In the genomic region with DNA sequence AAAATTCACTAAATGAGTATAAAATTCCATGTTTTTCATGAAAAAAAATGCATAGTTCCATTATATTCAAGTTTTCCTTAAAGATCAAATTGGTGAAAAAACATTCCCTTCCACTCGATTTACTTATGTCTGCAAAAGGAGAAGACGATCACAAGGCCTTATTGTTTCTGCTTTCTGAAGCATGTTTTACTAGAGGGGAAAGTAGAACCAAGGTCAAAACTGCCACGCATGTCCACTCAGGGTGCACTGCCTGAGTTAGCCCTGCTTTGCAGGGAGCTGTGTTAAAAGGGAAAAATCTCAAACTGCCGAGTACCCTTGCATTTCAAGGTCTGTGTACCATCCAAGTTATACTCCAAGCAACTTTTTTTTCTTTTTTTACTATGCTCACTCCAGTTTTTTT, we compare ENCODE assay signal across 15 cellular contexts. TPM values are rescaled to one million over a fixed set of nuclear protein-coding genes. Genes with fewer than 3 reads are reported as not detected.
DNase-seq lines count a peak whose midpoint lies in the region; ATAC-seq and TF ChIP-seq lines count a peak whose summit lies in the region.
"Had no signal": no experiment of that assay in that cellular context is flagged by ENCODE, and none has a peak within 500 bp of the region (broad histone marks: within the 10 kb centered on the region; RNA-seq: fewer than 3 reads in every experiment).

No MANE protein-coding gene starts in this region.

- ATAC-seq in HG03135 (IDR thresholded peaks at IDR 0.05; ENCODE audit: unreplicated experiment) = no peak

- DNase-seq in astrocyte of the hippocampus (ENCODE audit: low read depth, low spot score) (peak; percentile 14), kidney tubule cell (ENCODE audit: low spot score) (peak; percentile 11), testis (peak; percentile 55)
- no peak for DNase-seq in activated naive CD4-positive, alpha-beta T cell treated with anti-CD3 and anti-CD28 coated beads for 36 hours
- no peak for DNase-seq in stimulated activated CD4-positive, alpha-beta T cell treated with anti-CD3 and anti-CD28 coated beads, Interleukin-4, amount 100 ng/mL, for 4 hours
- no peak for DNase-seq in activated naive CD4-positive, alpha-beta T cell treated with Interleukin-2 at 50 U/mL for 16 hours
- DNase-seq: ACHN; AML-193; CD4-positive, alpha-beta T cell; DMS79 treated with DMSO at 0.1 percent for 48 hours; GF-D8; GM23248 had no signal

- no peak for TF ChIP-seq POLR2A in testis (IDR thresholded peaks at IDR 0.05)

- H3K9me3 ChIP-seq in testis = no peaks in the 10 kb centered on the region
- H3K9me3 ChIP-seq: HAP-1 had no signal

- H3K27ac ChIP-seq in testis = no peak overlapping the region
- H3K27ac ChIP-seq: C4-2B, GM23248 had no signal

- no peaks in the 10 kb centered on the region for H3K4me1 Mint-ChIP-seq in activated naive CD4-positive, alpha-beta T cell treated with anti-CD3 and anti-CD28 coated beads for 36 hours (ENCODE audit: low read depth)

- H3K9me3 Mint-ChIP-seq in activated naive CD4-positive, alpha-beta T cell treated with anti-CD3 and anti-CD28 coated beads for 36 hours = no peaks in the 10 kb centered on the region
- H3K9me3 Mint-ChIP-seq: CD4-positive, alpha-beta T cell had no signal

- no peak overlapping the region for H3K4me3 ChIP-seq in testis
- H3K4me3 ChIP-seq: GM23248, HAP-1 had no signal

- WGBS in testis, 2 donors = 37 to 60% methylated on average over 4 of the region's 4 CpGs

- H3K27ac Mint-ChIP-seq in activated naive CD4-positive, alpha-beta T cell treated with anti-CD3 and anti-CD28 coated beads for 36 hours = no peak overlapping the region
- H3K27ac Mint-ChIP-seq: CD4-positive, alpha-beta T cell had no signal

- H3K4me1 ChIP-seq in testis = no peaks in the 10 kb centered on the region

- CTCF ChIA-PET in activated naive CD4-positive, alpha-beta T cell treated with anti-CD3 and anti-CD28 coated beads for 36 hours (lab: Charles Lee) = no interaction called here

- peaks cover 9% of the 10 kb centered on the region for H3K36me3 Mint-ChIP-seq in activated naive CD4-positive, alpha-beta T cell treated with anti-CD3 and anti-CD28 coated beads for 36 hours (ENCODE audit: low read depth)

- no peaks in the 10 kb centered on the region for H3K27me3 ChIP-seq in testis

- H3K36me3 ChIP-seq in testis (ENCODE audit: low read depth, missing control alignments) = no peaks in the 10 kb centered on the region
- H3K36me3 ChIP-seq: HAP-1 had no signal

- no peak overlapping the region for H3K4me3 Mint-ChIP-seq in activated naive CD4-positive, alpha-beta T cell treated with anti-CD3 and anti-CD28 coated beads for 36 hours
- H3K4me3 Mint-ChIP-seq: CD4-positive, alpha-beta T cell had no signal

- peaks cover 2% of the 10 kb centered on the region for H3K27me3 Mint-ChIP-seq in activated naive CD4-positive, alpha-beta T cell treated with anti-CD3 and anti-CD28 coated beads for 36 hours (ENCODE audit: low read depth)
- H3K27me3 Mint-ChIP-seq: CD4-positive, alpha-beta T cell had no signal

- intact Hi-C loops in testis (cut with DNase I; ENCODE audit: low total_unique reads) = no loop called here
- intact Hi-C loops in activated naive CD4-positive, alpha-beta T cell treated with anti-CD3 and anti-CD28 coated beads for 36 hours (cut with micrococcal nuclease) = no loop called here

- TF ChIP-seq CTCF in testis (IDR thresholded peaks at IDR 0.05) = no peak

RNA-seq across cellular contexts. Expression of a gene that starts 57.2 kb away (rescaled TPM):
- total RNA-seq in testis = 10 to 100 TPM; 65.2 to 81.6 TPM
- polyA plus RNA-seq in testis (ENCODE audit: insufficient read depth, low read depth, low replicate concordance) = 31.2 TPM
- total RNA-seq in activated naive CD4-positive, alpha-beta T cell treated with anti-CD3 and anti-CD28 coated beads for 36 hours = 10 to 100 TPM; 25.0 to 32.6 TPM

RNA-seq across cellular contexts. Expression of a gene that starts 57.3 kb away (rescaled TPM):
- total RNA-seq in testis = 10 to 100 TPM; 23.0 to 25.4 TPM
- 14.5 TPM for polyA plus RNA-seq in testis (ENCODE audit: insufficient read depth, low read depth, low replicate concordance)
- total RNA-seq in activated naive CD4-positive, alpha-beta T cell treated with anti-CD3 and anti-CD28 coated beads for 36 hours = 10 to 100 TPM; 17.8 to 20.8 TPM

Comparison
In these comparisons a context has a peak if more than half of its experiments do, and no peak if none do; other contexts are left out.
1. DNase-seq: peak in astrocyte of the hippocampus (single experiment), kidney tubule cell (single experiment) and testis (single experiment); none in activated naive CD4-positive, alpha-beta T cell treated with anti-CD3 and anti-CD28 coated beads for 36 hours (single experiment), stimulated activated CD4-positive, alpha-beta T cell treated with anti-CD3 and anti-CD28 coated beads, Interleukin-4, amount 100 ng/mL, for 4 hours (0 of 2) and activated naive CD4-positive, alpha-beta T cell treated with Interleukin-2 at 50 U/mL for 16 hours (single experiment).